In the genomic region with DNA sequence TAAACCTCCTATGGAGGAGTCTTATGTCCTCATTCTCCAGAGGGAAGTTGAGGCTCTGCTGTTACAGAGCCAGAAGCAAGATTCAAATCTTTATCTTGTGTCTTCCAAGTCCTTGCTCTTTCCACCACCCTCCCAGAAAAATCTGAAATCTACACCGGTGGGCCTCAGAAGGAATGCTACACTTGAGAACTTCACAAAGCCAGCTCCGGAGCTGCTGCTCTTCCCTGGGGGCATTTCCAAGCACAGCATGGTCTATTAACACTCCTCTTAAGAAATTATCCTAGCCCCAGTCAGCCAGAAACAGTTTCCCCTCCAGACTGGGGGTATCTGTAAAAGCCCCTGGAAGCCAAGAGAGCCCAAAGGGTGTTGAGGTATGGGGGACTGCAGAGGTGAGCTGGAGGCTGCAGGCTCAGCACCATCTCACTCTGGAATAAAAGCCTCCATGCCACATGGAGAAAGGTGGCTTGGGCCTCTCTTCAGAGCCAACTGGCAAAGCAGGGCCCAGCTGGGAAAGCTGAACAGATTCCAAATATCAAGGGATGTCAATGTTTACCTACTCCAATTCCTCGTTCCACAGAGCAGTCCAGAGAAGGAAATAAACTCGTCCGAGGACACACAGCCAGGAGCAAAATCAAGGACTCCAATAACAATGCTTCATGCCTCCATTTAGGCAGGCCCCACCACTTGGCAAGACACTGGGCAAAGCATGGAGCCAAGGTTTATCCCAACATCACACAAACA, we compare ENCODE assay signal across 9 cellular contexts. TPM values are rescaled to one million over a fixed set of nuclear protein-coding genes. Genes with fewer than 3 reads are reported as not detected.
DNase-seq lines count a peak whose midpoint lies in the region; ATAC-seq and TF ChIP-seq lines count a peak whose summit lies in the region.
"Had no signal": no experiment of that assay in that cellular context is flagged by ENCODE, and none has a peak within 500 bp of the region (broad histone marks: within the 10 kb centered on the region; RNA-seq: fewer than 3 reads in every experiment).

No MANE protein-coding gene starts in this region.

- TF ChIP-seq CTCF in adrenal gland (IDR thresholded peaks at IDR 0.05) = no peak
- no peak for TF ChIP-seq CTCF in upper lobe of right lung (IDR thresholded peaks at IDR 0.05)

- H3K23ac ChIP-seq in mesendoderm (ENCODE audit: low read length) = no peak overlapping the region

- no peak for DNase-seq in activated naive CD4-positive, alpha-beta T cell treated with anti-CD3 and anti-CD28 coated beads for 36 hours
- no peak for DNase-seq in activated naive CD4-positive, alpha-beta T cell treated with anti-CD3 and anti-CD28 coated beads, Interleukin-2, amount 50 U/mL, for 72 hours (ENCODE audit: low spot score in 2 of 2)
- DNase-seq in adrenal gland (no peak), mesendoderm (peak; percentile 70), upper lobe of right lung (no peak)
- DNase-seq: activated effector memory CD4-positive, alpha-beta T cell treated with anti-CD3 and anti-CD28 coated beads, Interleukin-2, amount 50 U/mL, for 16 hours had no signal

- peaks cover 63 to 97% of the 10 kb centered on the region in 2 donors for H3K4me1 ChIP-seq in adrenal gland (replicated peaks in 1 of 2)
- peaks cover 23% of the 10 kb centered on the region for H3K4me1 ChIP-seq in mesendoderm (ENCODE audit: control insufficient read depth, low read depth, low read length)
- peaks cover 98% of the 10 kb centered on the region for H3K4me1 ChIP-seq in upper lobe of right lung

- WGBS in adrenal gland, 4 donors = 52 to 67% (median 60%) methylated on average over 5 of the region's 5 CpGs
- WGBS in mesendoderm (ENCODE audit: extremely low coverage, insufficient coverage, low lambda C conversion rate) = no CpG with 5 or more reads among the region's 5 CpGs

- intact Hi-C loops in activated naive CD4-positive, alpha-beta T cell treated with anti-CD3 and anti-CD28 coated beads for 36 hours (cut with micrococcal nuclease) = loop anchor here (5.0 kb wide), 1 partner anchor 37 kb away; no protein-coding TSS in a partner anchor
- intact Hi-C loops in adrenal gland (cut with DNase I) = no loop called here
- intact Hi-C loops in upper lobe of right lung (cut with DNase I) = no loop called here

- TF ChIP-seq POLR2A in adrenal gland (IDR thresholded peaks at IDR 0.05) = no peak

- H3K9me3 Mint-ChIP-seq in activated naive CD4-positive, alpha-beta T cell treated with anti-CD3 and anti-CD28 coated beads for 36 hours = no peaks in the 10 kb centered on the region
- no peaks in the 10 kb centered on the region for H3K9me3 Mint-ChIP-seq in activated naive CD4-positive, alpha-beta T cell treated with anti-CD3 and anti-CD28 coated beads, Interleukin-2, amount 50 U/mL, for 72 hours

- peak overlapping the region in 3 of 5 donors; percentile 19 to 90 (median 47) for H3K27ac ChIP-seq in adrenal gland
- peak overlapping the region; percentile 22 for H3K27ac ChIP-seq in mesendoderm (ENCODE audit: low read depth, low read length)
- peak overlapping the region; percentile 1 for H3K27ac ChIP-seq in upper lobe of right lung

- no peak overlapping the region for H2BK15ac ChIP-seq in mesendoderm (replicated peaks; ENCODE audit: low read depth)

- no peaks in the 10 kb centered on the region for H3K36me3 ChIP-seq in adrenal gland (replicated peaks in 1 of 2)
- no peaks in the 10 kb centered on the region for H3K36me3 ChIP-seq in mesendoderm (ENCODE audit: control insufficient read depth, insufficient read depth, low read length)
- H3K36me3 ChIP-seq in upper lobe of right lung = no peaks in the 10 kb centered on the region

- peak overlapping the region; percentile 16 for H3K27ac Mint-ChIP-seq in activated naive CD4-positive, alpha-beta T cell treated with anti-CD3 and anti-CD28 coated beads for 36 hours
- peak overlapping the region in 1 of 2 donors; percentile 68 for H3K27ac Mint-ChIP-seq in activated naive CD4-positive, alpha-beta T cell treated with anti-CD3 and anti-CD28 coated beads, Interleukin-2, amount 50 U/mL, for 72 hours

- H3K9ac ChIP-seq in mesendoderm (ENCODE audit: low read length) = peak overlapping the region; percentile 15

- no peak overlapping the region for H2AK5ac ChIP-seq in mesendoderm (ENCODE audit: low read length)

- H3K4ac ChIP-seq in mesendoderm (ENCODE audit: low read depth, low read length) = no peak overlapping the region

- no peak overlapping the region for H3K4me3 ChIP-seq in adrenal gland
- H3K4me3 ChIP-seq in mesendoderm (ENCODE audit: low read length) = no peak overlapping the region
- H3K4me3 ChIP-seq in upper lobe of right lung = no peak overlapping the region

- H3K27me3 ChIP-seq in adrenal gland = no peaks in the 10 kb centered on the region
- H3K27me3 ChIP-seq in mesendoderm (ENCODE audit: insufficient read depth, low read length, poor library complexity) = no peaks in the 10 kb centered on the region
- no peaks in the 10 kb centered on the region for H3K27me3 ChIP-seq in upper lobe of right lung

- H2BK5ac ChIP-seq in mesendoderm (ENCODE audit: low read length) = no peak overlapping the region

- peaks cover 9% of the 10 kb centered on the region for H3K36me3 Mint-ChIP-seq in activated naive CD4-positive, alpha-beta T cell treated with anti-CD3 and anti-CD28 coated beads for 36 hours (ENCODE audit: low read depth)
- H3K36me3 Mint-ChIP-seq in activated naive CD4-positive, alpha-beta T cell treated with anti-CD3 and anti-CD28 coated beads, Interleukin-2, amount 50 U/mL, for 72 hours = peaks cover 11 to 25% of the 10 kb centered on the region in 2 donors

- no peak overlapping the region for H3K18ac ChIP-seq in mesendoderm (ENCODE audit: low read length)

- peak overlapping the region; percentile 43 for H3K56ac ChIP-seq in mesendoderm (ENCODE audit: low read length)

- H3K4me1 Mint-ChIP-seq in activated naive CD4-positive, alpha-beta T cell treated with anti-CD3 and anti-CD28 coated beads for 36 hours (ENCODE audit: low read depth) = peaks cover 97% of the 10 kb centered on the region

- H2BK120ac ChIP-seq in mesendoderm (ENCODE audit: low read depth, low read length) = no peak overlapping the region

- peaks cover 34% of the 10 kb centered on the region for H3K79me1 ChIP-seq in mesendoderm (ENCODE audit: low read length)

- no peak overlapping the region for H4K8ac ChIP-seq in mesendoderm (ENCODE audit: low read depth, low read length)

- no peak for ATAC-seq in activated naive CD4-positive, alpha-beta T cell treated with anti-CD3 and anti-CD28 coated beads, Interleukin-2, amount 50 U/mL, for 72 hours
- ATAC-seq in upper lobe of right lung = no peak
- ATAC-seq in GM21390 (IDR thresholded peaks at IDR 0.05; ENCODE audit: unreplicated experiment) = no peak
- ATAC-seq in GM18870 (IDR thresholded peaks at IDR 0.05; ENCODE audit: unreplicated experiment) = no peak
- no peak for ATAC-seq in GM18502 (IDR thresholded peaks at IDR 0.05; ENCODE audit: poor library complexity, unreplicated experiment)

- no peak overlapping the region for H3K4me2 ChIP-seq in mesendoderm (ENCODE audit: low read length)

- H3K9me3 ChIP-seq in adrenal gland (replicated peaks in 1 of 3) (no peaks in the 10 kb centered on the region), upper lobe of right lung (no peaks in the 10 kb centered on the region)

- H3K4me3 Mint-ChIP-seq in activated naive CD4-positive, alpha-beta T cell treated with anti-CD3 and anti-CD28 coated beads for 36 hours = no peak overlapping the region

- no peaks in the 10 kb centered on the region for H3K27me3 Mint-ChIP-seq in activated naive CD4-positive, alpha-beta T cell treated with anti-CD3 and anti-CD28 coated beads for 36 hours (ENCODE audit: low read depth)

- CTCF ChIA-PET in activated naive CD4-positive, alpha-beta T cell treated with anti-CD3 and anti-CD28 coated beads for 36 hours (lab: Charles Lee) = interaction anchor here (0.6 to 1.1 kb wide), 3 partner anchors 21 to 77 kb away, joined by 3 to 4 read pairs (median 3); no protein-coding TSS in a partner anchor

- peaks cover 31% of the 10 kb centered on the region for H3K79me2 ChIP-seq in mesendoderm (ENCODE audit: control insufficient read depth, insufficient read depth, low read length)

- H4K5ac ChIP-seq in mesendoderm (ENCODE audit: low read length) = no peak overlapping the region

RNA-seq across cellular contexts. Expression of a gene that starts 36.1 kb away (rescaled TPM):
- total RNA-seq in activated naive CD4-positive, alpha-beta T cell treated with anti-CD3 and anti-CD28 coated beads for 36 hours = 10 to 100 TPM; 18.5 to 19.2 TPM
- total RNA-seq in activated naive CD4-positive, alpha-beta T cell treated with anti-CD3 and anti-CD28 coated beads, Interleukin-2, amount 50 U/mL, for 72 hours = 10 to 100 TPM; 26.7 to 29.2 TPM
- 10 to 100 TPM; 23.1 to 74.6 (median 43.2) TPM for total RNA-seq in adrenal gland
- 10 to 100 TPM; 14.4 to 52.5 (median 16.7) TPM for polyA plus RNA-seq in adrenal gland
- polyA plus RNA-seq in mesendoderm (2013, experiment 1 of 2) = 34.5 TPM
- polyA plus RNA-seq in mesendoderm (2013, experiment 2 of 2) = 34.4 TPM
- 22.0 TPM for total RNA-seq in upper lobe of right lung
